In genomic region chr2:12507295-12507694, GRCh38 we compare ENCODE assay signal across 9 cellular contexts.
DNase-seq lines count a peak whose midpoint lies in the region; ATAC-seq, FAIRE-seq and TF ChIP-seq lines count a peak whose summit lies in the region.
"Had no signal": no experiment of that assay in that cellular context is flagged by ENCODE, and none has a peak within 500 bp of the region (broad histone marks: within the 10 kb centered on the region; RNA-seq: fewer than 3 reads in every experiment).

No MANE protein-coding gene starts in this region.

- H3K4me3 ChIP-seq in Panc1 (ENCODE audit: low read depth in 2 of 2, low read length in 2 of 2) (no peak overlapping the region), HepG2 (replicated peaks in 1 of 3; ENCODE audit: insufficient read depth in 1 of 3, low read depth in 2 of 3, low read length in 3 of 3) (no peak overlapping the region)

- H3K79me2 ChIP-seq in HepG2 (ENCODE audit: insufficient read depth, low read length), result no peaks in the 10 kb centered on the region

- no peaks in the 10 kb centered on the region for H3K27me3 Mint-ChIP-seq in activated naive CD4-positive, alpha-beta T cell treated with anti-CD3 and anti-CD28 coated beads, Interleukin-2, amount 10 ng/mL, durations not matched to agents 7 days and 5 days

- no peaks in the 10 kb centered on the region; the same call in 1 of the 2 replicates for H3K4me1 ChIP-seq in Panc1 (ENCODE audit: control insufficient read depth, insufficient read depth, low read length)
- H3K4me1 ChIP-seq in HepG2 (ENCODE audit: insufficient read depth, low read length), result no peaks in the 10 kb centered on the region

- H3K27me3 ChIP-seq in Panc1 (ENCODE audit: control insufficient read depth, insufficient read depth, low read length) (no peaks in the 10 kb centered on the region), HepG2 (ENCODE audit: control insufficient read depth in 1 of 2, insufficient read depth in 2 of 2, low read length in 2 of 2) (no peaks in the 10 kb centered on the region)

- CTCF ChIA-PET in Panc1 (lab: Charles Lee) (no interaction called here), HepG2 (lab: Yijun Ruan, JAX; ENCODE audit: low intra/inter-chr PET ratio, low total read pairs) (no interaction called here)
- CTCF ChIA-PET in activated naive CD4-positive, alpha-beta T cell treated with anti-CD3 and anti-CD28 coated beads, Interleukin-2, amount 10 ng/mL, durations not matched to agents 7 days and 5 days (lab: Charles Lee), result no interaction called here

- in situ Hi-C loops in Panc1 (cut with HindIII; ENCODE audit: low pct_unique_long_range_greater_than_20kb, low sequenced_read_pairs), result no loop called here
- in situ Hi-C loops in HepG2 (cut with HindIII; ENCODE audit: extremely low pct_ligation_motif_present, low pct_unique_long_range_greater_than_20kb), result no loop called here

- intact Hi-C loops in Panc1 (cut with micrococcal nuclease; ENCODE audit: unreplicated experiment) (no loop called here), HepG2 (cut with micrococcal nuclease; ENCODE audit: unreplicated experiment) (no loop called here)

- H3K36me3 ChIP-seq in Panc1 (ENCODE audit: control insufficient read depth, insufficient read depth, low read length) (no peaks in the 10 kb centered on the region), HepG2 (replicated peaks in 1 of 2; ENCODE audit: control insufficient read depth in 1 of 2, insufficient read depth in 2 of 2, low read length in 2 of 2) (no peaks in the 10 kb centered on the region)

- no peak for TF ChIP-seq POLR2A in HepG2 (IDR thresholded peaks at IDR 0.05; ENCODE audit: insufficient read depth in 1 of 2, low read depth in 2 of 2, low read length in 2 of 2)

- H3K36me3 Mint-ChIP-seq in activated naive CD4-positive, alpha-beta T cell treated with anti-CD3 and anti-CD28 coated beads, Interleukin-2, amount 10 ng/mL, durations not matched to agents 7 days and 5 days, result peaks cover 59% of the 10 kb centered on the region

- no peaks in the 10 kb centered on the region for H4K20me1 ChIP-seq in HepG2 (ENCODE audit: insufficient read depth, low read length)

- no peak overlapping the region for H2AFZ ChIP-seq in HepG2 (ENCODE audit: low read length)

- peaks cover 86% of the 10 kb centered on the region for H3K4me1 Mint-ChIP-seq in activated naive CD4-positive, alpha-beta T cell treated with anti-CD3 and anti-CD28 coated beads, Interleukin-2, amount 10 ng/mL, durations not matched to agents 7 days and 5 days

- WGBS in HepG2 (ENCODE audit: low lambda C conversion rate), result 26% methylated on average over 7 of the region's 7 CpGs

- H3K27ac Mint-ChIP-seq in activated naive CD4-positive, alpha-beta T cell treated with anti-CD3 and anti-CD28 coated beads, Interleukin-2, amount 10 ng/mL, durations not matched to agents 7 days and 5 days, result peak overlapping the region; percentile 66

- TF ChIP-seq EP300 in HepG2 (IDR thresholded peaks at IDR 0.05; ENCODE audit: low read depth in 2 of 2, low read length in 2 of 2) (no peak), HepG2 (CRISPR knock-in tag; IDR thresholded peaks at IDR 0.05; ENCODE audit: borderline replicate concordance) (no peak)

- POLR2A ChIA-PET in Panc1 (lab: Charles Lee) (no interaction called here), HepG2 (lab: Yijun Ruan, JAX) (no interaction called here)

- H3K27ac ChIP-seq in Panc1 (ENCODE audit: low read length), result no peak overlapping the region; the same call in 1 of the 2 replicates
- H3K27ac ChIP-seq in HepG2 (ENCODE audit: extremely low read length, insufficient read depth, low read length), result no peak overlapping the region
- H3K27ac ChIP-seq: VCaP had no signal

- H3K9me3 Mint-ChIP-seq in activated naive CD4-positive, alpha-beta T cell treated with anti-CD3 and anti-CD28 coated beads, Interleukin-2, amount 10 ng/mL, durations not matched to agents 7 days and 5 days, result peaks cover 29% of the 10 kb centered on the region

- no peaks in the 10 kb centered on the region for H3K9me3 ChIP-seq in Panc1 (ENCODE audit: control insufficient read depth, insufficient read depth, low read depth, low read length)
- H3K9me3 ChIP-seq in HepG2 (ENCODE audit: low read length), result no peaks in the 10 kb centered on the region

- ATAC-seq in GM18867 (IDR thresholded peaks at IDR 0.05; ENCODE audit: unreplicated experiment), result peak; percentile 97
- peak; percentile 80 for ATAC-seq in HG02981 (IDR thresholded peaks at IDR 0.05; ENCODE audit: unreplicated experiment)
- ATAC-seq in Panc1, result peak; percentile 81; the same call in 1 of the 2 replicates
- ATAC-seq in HepG2, result no peak

- no peak overlapping the region for H3K4me3 Mint-ChIP-seq in activated naive CD4-positive, alpha-beta T cell treated with anti-CD3 and anti-CD28 coated beads, Interleukin-2, amount 10 ng/mL, durations not matched to agents 7 days and 5 days

- no peak for FAIRE-seq in HepG2 (lab: Jason Lieb, UNC)

- no TSS peak for BruUV-seq in Panc1 (replicated peaks; lab: Mats Ljungman, UMichigan)
- BruUV-seq in HepG2 (replicated peaks; lab: Mats Ljungman, UMichigan), result no TSS peak

- TF ChIP-seq RAD21 in HepG2 (CRISPR knock-in tag; IDR thresholded peaks at IDR 0.05), result no peak

- no peak overlapping the region for H3K4me2 ChIP-seq in HepG2 (ENCODE audit: low read depth, low read length)

- no peak overlapping the region for H3K9ac ChIP-seq in HepG2 (ENCODE audit: insufficient read depth, low read depth, low read length)

- TF ChIP-seq CTCF in Panc1 (IDR thresholded peaks at IDR 0.05) (no peak), HepG2 (CRISPR knock-in tag; IDR thresholded peaks at IDR 0.05) (no peak)

- DNase-seq in Panc1 (ENCODE audit: low read depth, low spot score), result no peak
- DNase-seq in activated naive CD4-positive, alpha-beta T cell treated with anti-CD3 and anti-CD28 coated beads, Interleukin-2, amount 10 ng/mL, durations not matched to agents 7 days and 5 days, result peak; percentile 53
- DNase-seq in stimulated activated CD4-positive, alpha-beta T cell treated with anti-CD3 and anti-CD28 coated beads, Interleukin-12 subunit alpha, Interleukin-12 subunit beta, amount 100 ng/mL, for 4 hours, result peak; percentile 68
- no peak for DNase-seq in HepG2 (ENCODE audit: low spot score)
- DNase-seq in NCI-H774 (lab: John Stamatoyannopoulos, UW), result no peak
- DNase-seq in dermis blood vessel endothelial cell, result no peak

TF ChIP-seq in HepG2, 621 proteins besides CTCF, POLR2A, EP300 and RAD21 (continues in another document):
- no peak for TF ChIP-seq ZNF550 (CRISPR knock-in tag; IDR thresholded peaks at IDR 0.05; ENCODE audit: borderline replicate concordance)
- TF ChIP-seq ZNF597 (CRISPR knock-in tag; IDR thresholded peaks at IDR 0.05), result no peak
- TF ChIP-seq TCF7 (IDR thresholded peaks at IDR 0.05; ENCODE audit: low read depth), result no peak
- TF ChIP-seq MTF2 (CRISPR knock-in tag; IDR thresholded peaks at IDR 0.05; ENCODE audit: borderline replicate concordance), result no peak
- no peak for TF ChIP-seq PAX8 (CRISPR knock-in tag; IDR thresholded peaks at IDR 0.05; ENCODE audit: borderline replicate concordance)
- no peak for TF ChIP-seq ZNF33A (CRISPR knock-in tag; IDR thresholded peaks at IDR 0.05; ENCODE audit: borderline replicate concordance)
- no peak for TF ChIP-seq ZNF205 (CRISPR knock-in tag; IDR thresholded peaks at IDR 0.05)
- no peak for TF ChIP-seq DMAP1 (CRISPR knock-in tag; IDR thresholded peaks at IDR 0.05)
- no peak for TF ChIP-seq ZNF34 (CRISPR knock-in tag; IDR thresholded peaks at IDR 0.05; ENCODE audit: borderline replicate concordance)
- no peak for TF ChIP-seq RBM39 (IDR thresholded peaks at IDR 0.05; ENCODE audit: low read depth, low read length, poor library complexity, severe bottlenecking)

Comparison
In these comparisons a context has a peak if more than half of its experiments do, and no peak if none do; other contexts are left out.
1. DNase-seq: peak in activated naive CD4-positive, alpha-beta T cell treated with anti-CD3 and anti-CD28 coated beads, Interleukin-2, amount 10 ng/mL, durations not matched to agents 7 days and 5 days (single experiment) and stimulated activated CD4-positive, alpha-beta T cell treated with anti-CD3 and anti-CD28 coated beads, Interleukin-12 subunit alpha, Interleukin-12 subunit beta, amount 100 ng/mL, for 4 hours (single experiment); none in Panc1 (single experiment), HepG2 (single experiment), NCI-H774 (single experiment) and dermis blood vessel endothelial cell (single experiment).